ENCODE assay signal across 1 cellular context in the genomic region with DNA sequence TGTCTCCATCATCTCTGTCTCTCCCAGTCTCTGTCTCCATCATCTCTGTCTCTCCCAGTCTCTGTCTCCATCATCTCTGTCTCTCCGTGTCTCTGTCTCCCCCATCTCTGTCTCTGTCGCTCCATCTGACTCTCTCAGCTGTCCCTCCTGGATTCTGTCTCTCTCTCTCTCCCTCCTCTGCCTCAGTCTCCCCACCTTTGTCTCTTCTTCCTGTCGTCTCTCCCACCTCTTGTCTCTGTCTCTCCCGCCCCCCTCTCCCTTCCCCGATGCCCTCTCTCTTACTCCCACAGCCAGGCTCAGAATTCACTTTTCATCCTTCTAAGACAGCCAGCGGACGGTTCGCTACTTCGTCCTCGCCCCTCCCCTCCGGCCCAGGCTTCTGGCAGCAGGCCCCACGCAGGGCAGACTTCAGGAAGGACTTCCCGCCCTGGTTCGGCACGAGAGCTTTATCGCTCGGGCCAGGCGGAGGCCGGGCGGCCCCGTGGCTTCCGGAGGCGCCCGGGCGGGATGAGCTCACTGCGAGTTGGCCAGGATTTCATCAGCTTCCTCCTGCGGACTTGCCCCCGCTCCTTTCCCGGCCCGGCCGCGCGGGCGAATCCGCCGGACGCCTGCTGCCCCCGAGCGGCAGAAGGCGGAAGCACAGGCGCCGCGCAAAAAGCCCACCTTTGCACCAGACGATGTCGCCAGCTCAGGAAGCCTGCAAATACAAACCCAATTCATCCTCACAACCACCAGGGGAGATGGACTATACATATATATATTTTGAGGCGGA.
TF ChIP-seq lines count a peak whose summit lies in the region.

No MANE protein-coding gene starts in this region.

TF ChIP-seq in HepG2, 621 proteins besides CTCF, POLR2A, EP300 and RAD21 (continued from another document and continues in another):
- TF ChIP-seq, protein P1, sequence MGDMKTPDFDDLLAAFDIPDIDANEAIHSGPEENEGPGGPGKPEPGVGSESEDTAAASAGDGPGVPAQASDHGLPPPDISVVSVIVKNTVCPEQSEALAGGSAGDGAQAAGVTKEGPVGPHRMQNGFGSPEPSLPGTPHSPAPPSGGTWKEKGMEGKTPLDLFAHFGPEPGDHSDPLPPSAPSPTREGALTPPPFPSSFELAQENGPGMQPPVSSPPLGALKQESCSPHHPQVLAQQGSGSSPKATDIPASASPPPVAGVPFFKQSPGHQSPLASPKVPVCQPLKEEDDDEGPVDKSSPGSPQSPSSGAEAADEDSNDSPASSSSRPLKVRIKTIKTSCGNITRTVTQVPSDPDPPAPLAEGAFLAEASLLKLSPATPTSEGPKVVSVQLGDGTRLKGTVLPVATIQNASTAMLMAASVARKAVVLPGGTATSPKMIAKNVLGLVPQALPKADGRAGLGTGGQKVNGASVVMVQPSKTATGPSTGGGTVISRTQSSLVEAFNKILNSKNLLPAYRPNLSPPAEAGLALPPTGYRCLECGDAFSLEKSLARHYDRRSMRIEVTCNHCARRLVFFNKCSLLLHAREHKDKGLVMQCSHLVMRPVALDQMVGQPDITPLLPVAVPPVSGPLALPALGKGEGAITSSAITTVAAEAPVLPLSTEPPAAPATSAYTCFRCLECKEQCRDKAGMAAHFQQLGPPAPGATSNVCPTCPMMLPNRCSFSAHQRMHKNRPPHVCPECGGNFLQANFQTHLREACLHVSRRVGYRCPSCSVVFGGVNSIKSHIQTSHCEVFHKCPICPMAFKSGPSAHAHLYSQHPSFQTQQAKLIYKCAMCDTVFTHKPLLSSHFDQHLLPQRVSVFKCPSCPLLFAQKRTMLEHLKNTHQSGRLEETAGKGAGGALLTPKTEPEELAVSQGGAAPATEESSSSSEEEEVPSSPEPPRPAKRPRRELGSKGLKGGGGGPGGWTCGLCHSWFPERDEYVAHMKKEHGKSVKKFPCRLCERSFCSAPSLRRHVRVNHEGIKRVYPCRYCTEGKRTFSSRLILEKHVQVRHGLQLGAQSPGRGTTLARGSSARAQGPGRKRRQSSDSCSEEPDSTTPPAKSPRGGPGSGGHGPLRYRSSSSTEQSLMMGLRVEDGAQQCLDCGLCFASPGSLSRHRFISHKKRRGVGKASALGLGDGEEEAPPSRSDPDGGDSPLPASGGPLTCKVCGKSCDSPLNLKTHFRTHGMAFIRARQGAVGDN (CRISPR knock-in tag; IDR thresholded peaks at IDR 0.05), result peak; percentile 99
- TF ChIP-seq, protein P2, sequence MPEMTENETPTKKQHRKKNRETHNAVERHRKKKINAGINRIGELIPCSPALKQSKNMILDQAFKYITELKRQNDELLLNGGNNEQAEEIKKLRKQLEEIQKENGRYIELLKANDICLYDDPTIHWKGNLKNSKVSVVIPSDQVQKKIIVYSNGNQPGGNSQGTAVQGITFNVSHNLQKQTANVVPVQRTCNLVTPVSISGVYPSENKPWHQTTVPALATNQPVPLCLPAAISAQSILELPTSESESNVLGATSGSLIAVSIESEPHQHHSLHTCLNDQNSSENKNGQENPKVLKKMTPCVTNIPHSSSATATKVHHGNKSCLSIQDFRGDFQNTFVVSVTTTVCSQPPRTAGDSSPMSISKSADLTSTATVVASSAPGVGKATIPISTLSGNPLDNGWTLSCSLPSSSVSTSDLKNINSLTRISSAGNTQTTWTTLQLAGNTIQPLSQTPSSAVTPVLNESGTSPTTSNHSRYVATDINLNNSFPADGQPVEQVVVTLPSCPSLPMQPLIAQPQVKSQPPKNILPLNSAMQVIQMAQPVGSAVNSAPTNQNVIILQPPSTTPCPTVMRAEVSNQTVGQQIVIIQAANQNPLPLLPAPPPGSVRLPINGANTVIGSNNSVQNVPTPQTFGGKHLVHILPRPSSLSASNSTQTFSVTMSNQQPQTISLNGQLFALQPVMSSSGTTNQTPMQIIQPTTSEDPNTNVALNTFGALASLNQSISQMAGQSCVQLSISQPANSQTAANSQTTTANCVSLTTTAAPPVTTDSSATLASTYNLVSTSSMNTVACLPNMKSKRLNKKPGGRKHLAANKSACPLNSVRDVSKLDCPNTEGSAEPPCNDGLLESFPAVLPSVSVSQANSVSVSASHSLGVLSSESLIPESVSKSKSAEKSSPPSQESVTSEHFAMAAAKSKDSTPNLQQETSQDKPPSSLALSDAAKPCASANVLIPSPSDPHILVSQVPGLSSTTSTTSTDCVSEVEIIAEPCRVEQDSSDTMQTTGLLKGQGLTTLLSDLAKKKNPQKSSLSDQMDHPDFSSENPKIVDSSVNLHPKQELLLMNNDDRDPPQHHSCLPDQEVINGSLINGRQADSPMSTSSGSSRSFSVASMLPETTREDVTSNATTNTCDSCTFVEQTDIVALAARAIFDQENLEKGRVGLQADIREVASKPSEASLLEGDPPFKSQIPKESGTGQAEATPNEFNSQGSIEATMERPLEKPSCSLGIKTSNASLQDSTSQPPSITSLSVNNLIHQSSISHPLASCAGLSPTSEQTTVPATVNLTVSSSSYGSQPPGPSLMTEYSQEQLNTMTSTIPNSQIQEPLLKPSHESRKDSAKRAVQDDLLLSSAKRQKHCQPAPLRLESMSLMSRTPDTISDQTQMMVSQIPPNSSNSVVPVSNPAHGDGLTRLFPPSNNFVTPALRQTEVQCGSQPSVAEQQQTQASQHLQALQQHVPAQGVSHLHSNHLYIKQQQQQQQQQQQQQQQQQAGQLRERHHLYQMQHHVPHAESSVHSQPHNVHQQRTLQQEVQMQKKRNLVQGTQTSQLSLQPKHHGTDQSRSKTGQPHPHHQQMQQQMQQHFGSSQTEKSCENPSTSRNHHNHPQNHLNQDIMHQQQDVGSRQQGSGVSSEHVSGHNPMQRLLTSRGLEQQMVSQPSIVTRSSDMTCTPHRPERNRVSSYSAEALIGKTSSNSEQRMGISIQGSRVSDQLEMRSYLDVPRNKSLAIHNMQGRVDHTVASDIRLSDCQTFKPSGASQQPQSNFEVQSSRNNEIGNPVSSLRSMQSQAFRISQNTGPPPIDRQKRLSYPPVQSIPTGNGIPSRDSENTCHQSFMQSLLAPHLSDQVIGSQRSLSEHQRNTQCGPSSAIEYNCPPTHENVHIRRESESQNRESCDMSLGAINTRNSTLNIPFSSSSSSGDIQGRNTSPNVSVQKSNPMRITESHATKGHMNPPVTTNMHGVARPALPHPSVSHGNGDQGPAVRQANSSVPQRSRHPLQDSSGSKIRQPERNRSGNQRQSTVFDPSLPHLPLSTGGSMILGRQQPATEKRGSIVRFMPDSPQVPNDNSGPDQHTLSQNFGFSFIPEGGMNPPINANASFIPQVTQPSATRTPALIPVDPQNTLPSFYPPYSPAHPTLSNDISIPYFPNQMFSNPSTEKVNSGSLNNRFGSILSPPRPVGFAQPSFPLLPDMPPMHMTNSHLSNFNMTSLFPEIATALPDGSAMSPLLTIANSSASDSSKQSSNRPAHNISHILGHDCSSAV (CRISPR knock-in tag; IDR thresholded peaks at IDR 0.05; ENCODE audit: borderline replicate concordance), result no peak
- TF ChIP-seq ZSCAN20 (CRISPR knock-in tag; IDR thresholded peaks at IDR 0.05; ENCODE audit: borderline replicate concordance) (0 out of 2 replicates have a peak, but pooled peaks have one; percentile 41), ZSCAN22 (CRISPR knock-in tag; IDR thresholded peaks at IDR 0.05) (no peak), PRPF4 (IDR thresholded peaks at IDR 0.05; ENCODE audit: low read depth, low read length, poor library complexity, severe bottlenecking) (no peak), ZNF256 (CRISPR knock-in tag; conservative IDR thresholded peaks at IDR 0.05) (no peak), ZKSCAN5 (CRISPR knock-in tag; IDR thresholded peaks at IDR 0.05) (no peak), ZNF775 (CRISPR knock-in tag; IDR thresholded peaks at IDR 0.05; ENCODE audit: borderline replicate concordance) (no peak), MEF2D (CRISPR knock-in tag; IDR thresholded peaks at IDR 0.05) (peak; percentile 91), ZNF549 (CRISPR knock-in tag; IDR thresholded peaks at IDR 0.05) (no peak), ZSCAN31 (CRISPR knock-in tag; IDR thresholded peaks at IDR 0.05; ENCODE audit: low read depth) (peak; percentile 95), ZFP82 (CRISPR knock-in tag; IDR thresholded peaks at IDR 0.05; ENCODE audit: borderline replicate concordance) (no peak), ISL2 (CRISPR knock-in tag; IDR thresholded peaks at IDR 0.05) (peak; percentile 78; the same call in 1 of the 2 replicates), ZNF30 (CRISPR knock-in tag; IDR thresholded peaks at IDR 0.05) (no peak), TSC22D2 (CRISPR knock-in tag; IDR thresholded peaks at IDR 0.05; ENCODE audit: borderline replicate concordance) (peak; percentile 21; the same call in 1 of the 2 replicates), RAD51 (IDR thresholded peaks at IDR 0.05; ENCODE audit: borderline replicate concordance) (no peak), DNMT3B (CRISPR knock-in tag; conservative IDR thresholded peaks at IDR 0.05) (peak; percentile 67; the same call in 1 of the 2 replicates), TFDP1 (CRISPR knock-in tag; IDR thresholded peaks at IDR 0.05; ENCODE audit: borderline replicate concordance) (peak; percentile 79; the same call in 1 of the 2 replicates), CCAR2 (optimal IDR thresholded peaks at IDR 0.05; ENCODE audit: low read depth, low read length) (no peak), ZBTB7A (CRISPR knock-in tag; IDR thresholded peaks at IDR 0.05) (peak; percentile 59; the same call in 1 of the 2 replicates), FOXK2 (IDR thresholded peaks at IDR 0.05) (no peak), ZKSCAN8 (CRISPR knock-in tag; IDR thresholded peaks at IDR 0.05; ENCODE audit: borderline replicate concordance) (peak; percentile 57; the same call in 1 of the 2 replicates), HIVEP1 (CRISPR knock-in tag; IDR thresholded peaks at IDR 0.05) (peak; percentile 96), ZNF598 (CRISPR knock-in tag; IDR thresholded peaks at IDR 0.05; ENCODE audit: borderline replicate concordance) (peak; percentile 81), MLLT10 (CRISPR knock-in tag; IDR thresholded peaks at IDR 0.05) (no peak), ZNF335 (CRISPR knock-in tag; IDR thresholded peaks at IDR 0.05) (peak; percentile 55; the same call in 1 of the 2 replicates), FOXJ3 (CRISPR knock-in tag; IDR thresholded peaks at IDR 0.05; ENCODE audit: borderline replicate concordance) (peak; percentile 49; the same call in 1 of the 2 replicates), GATAD2A (CRISPR knock-in tag; IDR thresholded peaks at IDR 0.05) (peak; percentile 74; the same call in 1 of the 2 replicates), ZNF441 (CRISPR knock-in tag; IDR thresholded peaks at IDR 0.05; ENCODE audit: borderline replicate concordance) (peak; percentile 99), BRCA1 (CRISPR knock-in tag; IDR thresholded peaks at IDR 0.05) (no peak; the same call in 1 of the 2 replicates), ZNF780A (CRISPR knock-in tag; IDR thresholded peaks at IDR 0.05) (peak; percentile 67; the same call in 1 of the 2 replicates), KDM2A (CRISPR knock-in tag; IDR thresholded peaks at IDR 0.05; ENCODE audit: borderline replicate concordance, low read depth) (peak; percentile 89), RFX5 (IDR thresholded peaks at IDR 0.05; ENCODE audit: low read depth, low read length) (no peak), ZBTB10 (CRISPR knock-in tag; IDR thresholded peaks at IDR 0.05; ENCODE audit: borderline replicate concordance) (peak; percentile 75; the same call in 1 of the 2 replicates), HOXA9 (CRISPR knock-in tag; IDR thresholded peaks at IDR 0.05; ENCODE audit: borderline replicate concordance) (no peak), ZNF230 (CRISPR knock-in tag; IDR thresholded peaks at IDR 0.05) (no peak; the same call in 1 of the 2 replicates), ZNF766 (CRISPR knock-in tag; IDR thresholded peaks at IDR 0.05; ENCODE audit: borderline replicate concordance) (no peak), NFKB2 (CRISPR knock-in tag; IDR thresholded peaks at IDR 0.05; ENCODE audit: borderline replicate concordance) (peak; percentile 92; the same call in 1 of the 2 replicates)
- TF ChIP-seq, protein P3, sequence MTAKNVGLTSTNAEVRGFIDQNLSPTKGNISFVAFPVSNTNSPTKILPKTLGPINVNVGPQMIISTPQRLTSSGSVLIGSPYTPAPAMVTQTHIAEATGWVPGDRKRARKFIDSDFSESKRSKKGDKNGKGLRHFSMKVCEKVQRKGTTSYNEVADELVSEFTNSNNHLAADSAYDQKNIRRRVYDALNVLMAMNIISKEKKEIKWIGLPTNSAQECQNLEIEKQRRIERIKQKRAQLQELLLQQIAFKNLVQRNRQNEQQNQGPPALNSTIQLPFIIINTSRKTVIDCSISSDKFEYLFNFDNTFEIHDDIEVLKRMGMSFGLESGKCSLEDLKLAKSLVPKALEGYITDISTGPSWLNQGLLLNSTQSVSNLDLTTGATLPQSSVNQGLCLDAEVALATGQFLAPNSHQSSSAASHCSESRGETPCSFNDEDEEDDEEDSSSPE (CRISPR knock-in tag; IDR thresholded peaks at IDR 0.05), result peak; percentile 89
- TF ChIP-seq, protein P4, sequence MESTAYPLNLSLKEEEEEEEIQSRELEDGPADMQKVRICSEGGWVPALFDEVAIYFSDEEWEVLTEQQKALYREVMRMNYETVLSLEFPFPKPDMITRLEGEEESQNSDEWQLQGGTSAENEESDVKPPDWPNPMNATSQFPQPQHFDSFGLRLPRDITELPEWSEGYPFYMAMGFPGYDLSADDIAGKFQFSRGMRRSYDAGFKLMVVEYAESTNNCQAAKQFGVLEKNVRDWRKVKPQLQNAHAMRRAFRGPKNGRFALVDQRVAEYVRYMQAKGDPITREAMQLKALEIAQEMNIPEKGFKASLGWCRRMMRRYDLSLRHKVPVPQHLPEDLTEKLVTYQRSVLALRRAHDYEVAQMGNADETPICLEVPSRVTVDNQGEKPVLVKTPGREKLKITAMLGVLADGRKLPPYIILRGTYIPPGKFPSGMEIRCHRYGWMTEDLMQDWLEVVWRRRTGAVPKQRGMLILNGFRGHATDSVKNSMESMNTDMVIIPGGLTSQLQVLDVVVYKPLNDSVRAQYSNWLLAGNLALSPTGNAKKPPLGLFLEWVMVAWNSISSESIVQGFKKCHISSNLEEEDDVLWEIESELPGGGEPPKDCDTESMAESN (CRISPR knock-in tag; conservative IDR thresholded peaks at IDR 0.05), result peak; percentile 97
